ENCODE assay signal across 21 cellular contexts in genomic region chr7:87267239-87267900, GRCh38. TPM values are rescaled to one million over a fixed set of nuclear protein-coding genes. Genes with fewer than 3 reads are reported as not detected.
DNase-seq lines count a peak whose midpoint lies in the region; ATAC-seq and TF ChIP-seq lines count a peak whose summit lies in the region.
"Had no signal": no experiment of that assay in that cellular context is flagged by ENCODE, and none has a peak within 500 bp of the region (broad histone marks: within the 10 kb centered on the region; RNA-seq: fewer than 3 reads in every experiment).

No MANE protein-coding gene starts in this region.

- POLR2A ChIA-PET in activated CD4-positive, alpha-beta memory T cell treated with anti-CD3 and anti-CD28 coated beads, Interleukin-2, amount 10 ng/mL, durations not matched to agents 7 days and 5 days (lab: Charles Lee) = no interaction called here

- H3K4me1 Mint-ChIP-seq in activated CD4-positive, alpha-beta memory T cell treated with anti-CD3 and anti-CD28 coated beads, Interleukin-2, amount 10 ng/mL, durations not matched to agents 7 days and 5 days = no peaks in the 10 kb centered on the region
- H3K4me1 Mint-ChIP-seq: activated naive CD4-positive, alpha-beta T cell treated with anti-CD3 and anti-CD28 coated beads, Interleukin-2, amount 50 U/mL, for 24 hours; brain; natural killer cell had no signal

- no peak overlapping the region for H3K4me3 Mint-ChIP-seq in activated CD4-positive, alpha-beta memory T cell treated with anti-CD3 and anti-CD28 coated beads, Interleukin-2, amount 10 ng/mL, durations not matched to agents 7 days and 5 days
- H3K4me3 Mint-ChIP-seq: activated naive CD4-positive, alpha-beta T cell treated with anti-CD3 and anti-CD28 coated beads, Interleukin-2, amount 50 U/mL, for 24 hours; brain; natural killer cell; T-helper 1 cell treated with Interleukin-12 subunit alpha and Interleukin-12 subunit beta and Interleukin-4 antibody, amounts not matched to agents 30 μg/mL and 1 μg/mL, for 36 hours had no signal

- TF ChIP-seq POLR2A in GM18505 (IDR thresholded peaks at IDR 0.05; ENCODE audit: borderline replicate concordance, extremely low read depth, insufficient read depth, insufficient read length) = no peak

- CTCF ChIA-PET in activated CD4-positive, alpha-beta memory T cell treated with anti-CD3 and anti-CD28 coated beads, Interleukin-2, amount 10 ng/mL, durations not matched to agents 7 days and 5 days (lab: Charles Lee) = interaction anchor here (1.2 kb wide), 1 partner anchor 31 kb away, joined by 3 read pairs; no protein-coding TSS in a partner anchor

- ATAC-seq in GM18505 (IDR thresholded peaks at IDR 0.05; ENCODE audit: unreplicated experiment) (peak; percentile 71), GM21367 (IDR thresholded peaks at IDR 0.05; ENCODE audit: unreplicated experiment) (peak; percentile 78), HG02798 (IDR thresholded peaks at IDR 0.05; ENCODE audit: poor library complexity, unreplicated experiment) (peak; percentile 76), HG03460 (IDR thresholded peaks at IDR 0.05; ENCODE audit: unreplicated experiment) (peak; percentile 61)
- ATAC-seq: HCT116, natural killer cell had no signal

- peaks cover 9% of the 10 kb centered on the region for H3K27me3 Mint-ChIP-seq in activated CD4-positive, alpha-beta memory T cell treated with anti-CD3 and anti-CD28 coated beads, Interleukin-2, amount 10 ng/mL, durations not matched to agents 7 days and 5 days
- H3K27me3 Mint-ChIP-seq: progenitor cell of endocrine pancreas had no signal

- peaks cover 2% of the 10 kb centered on the region for H3K9me3 Mint-ChIP-seq in activated CD4-positive, alpha-beta memory T cell treated with anti-CD3 and anti-CD28 coated beads, Interleukin-2, amount 10 ng/mL, durations not matched to agents 7 days and 5 days
- H3K9me3 Mint-ChIP-seq: activated naive CD4-positive, alpha-beta T cell treated with anti-CD3 and anti-CD28 coated beads, Interleukin-2, amount 50 U/mL, for 24 hours; brain; natural killer cell had no signal

- no peak for DNase-seq in activated CD4-positive, alpha-beta memory T cell treated with anti-CD3 and anti-CD28 coated beads, Interleukin-2, amount 10 ng/mL, durations not matched to agents 7 days and 5 days
- DNase-seq in DMS53 treated with DMSO at 0.1 percent for 48 hours (lab: John Stamatoyannopoulos, UW; ENCODE audit: unreplicated experiment) (no peak), midbrain (lab: John Stamatoyannopoulos, UW) (no peak)
- DNase-seq in stimulated activated CD8-positive, alpha-beta memory T cell treated with anti-CD3 and anti-CD28 coated beads, Interleukin-4, amount 100 ng/mL, for 48 hours = no peak
- DNase-seq: activated CD4-positive, CD25-positive, alpha-beta regulatory T cell; head of caudate nucleus; KBM-7; natural killer cell; NCI-H1105 treated with DMSO at 0.1 percent for 48 hours; NK-92 treated with Interleukin-12 subunit alpha and Interleukin-12 subunit beta, amount 100 ng/mL, for 24 hours; stimulated activated naive CD4-positive, alpha-beta T cell treated with Interleukin-2 at 50 U/mL for 16 hours; upper lobe of left lung had no signal

- H3K36me3 Mint-ChIP-seq in activated CD4-positive, alpha-beta memory T cell treated with anti-CD3 and anti-CD28 coated beads, Interleukin-2, amount 10 ng/mL, durations not matched to agents 7 days and 5 days (ENCODE audit: low read depth) = no peaks in the 10 kb centered on the region
- H3K36me3 Mint-ChIP-seq: brain, natural killer cell had no signal

- no peak overlapping the region for H3K27ac Mint-ChIP-seq in activated CD4-positive, alpha-beta memory T cell treated with anti-CD3 and anti-CD28 coated beads, Interleukin-2, amount 10 ng/mL, durations not matched to agents 7 days and 5 days
- H3K27ac Mint-ChIP-seq: activated naive CD4-positive, alpha-beta T cell treated with anti-CD3 and anti-CD28 coated beads, Interleukin-2, amount 50 U/mL, for 24 hours; brain; natural killer cell; progenitor cell of endocrine pancreas; T-helper 1 cell treated with Interleukin-12 subunit alpha and Interleukin-12 subunit beta and Interleukin-4 antibody, amounts not matched to agents 30 μg/mL and 1 μg/mL, for 36 hours had no signal

RNA-seq across cellular contexts. Expression of gene TMEM243, which starts 47.8 kb away (rescaled TPM):
- total RNA-seq in activated CD4-positive, alpha-beta memory T cell treated with anti-CD3 and anti-CD28 coated beads, Interleukin-2, amount 10 ng/mL, durations not matched to agents 7 days and 5 days = 10 to 100 TPM; 42.1 to 42.5 TPM
